22 cellular contexts compared by ENCODE assay signal in the genomic region with DNA sequence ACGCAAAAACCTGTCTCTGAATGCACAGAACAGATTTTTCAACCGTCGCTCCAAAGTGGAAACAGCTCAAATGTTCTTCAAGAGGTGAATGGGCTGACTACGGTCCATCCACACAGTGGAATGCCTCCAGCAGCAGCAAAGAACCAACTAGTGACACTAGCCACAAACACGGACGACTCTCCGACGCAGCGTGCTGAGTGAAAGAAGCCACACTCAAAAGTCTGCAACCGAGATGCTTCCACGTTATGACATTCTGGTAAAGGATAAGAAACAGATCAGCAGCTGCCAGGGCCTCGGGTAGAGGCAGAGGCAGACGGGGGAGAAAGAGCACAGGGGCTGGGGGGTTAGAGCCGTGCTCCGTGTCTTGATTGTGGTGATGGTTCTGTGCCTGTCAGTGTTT.
DNase-seq lines count a peak whose midpoint lies in the region; ATAC-seq and TF ChIP-seq lines count a peak whose summit lies in the region.
"Had no signal": no experiment of that assay in that cellular context is flagged by ENCODE, and none has a peak within 500 bp of the region (broad histone marks: within the 10 kb centered on the region; RNA-seq: fewer than 3 reads in every experiment).

No MANE protein-coding gene starts in this region.

- no peak overlapping the region for H3K4me3 ChIP-seq in AG04450 (ENCODE audit: low read depth, low read length)
- H3K4me3 ChIP-seq in brain microvascular endothelial cell (ENCODE audit: low read depth, low read length) = no peak overlapping the region
- no peak overlapping the region for H3K4me3 ChIP-seq in mesenchymal stem cell (ENCODE audit: insufficient read depth in 1 of 2, low read depth in 1 of 2, low read length in 2 of 2)
- no peak overlapping the region for H3K4me3 ChIP-seq in rectal smooth muscle tissue (ENCODE audit: low read length)
- no peak overlapping the region for H3K4me3 ChIP-seq in SJCRH30
- H3K4me3 ChIP-seq: GM23338 had no signal

- H3K9ac ChIP-seq in mesenchymal stem cell (ENCODE audit: low read length) = no peak overlapping the region
- H3K9ac ChIP-seq in rectal smooth muscle tissue (ENCODE audit: low read length) = no peak overlapping the region

- no peak overlapping the region for H2BK120ac ChIP-seq in mesenchymal stem cell (ENCODE audit: low read depth, low read length)

- H3K36me3 ChIP-seq in brain microvascular endothelial cell (replicated peaks) (peaks cover 74% of the 10 kb centered on the region), mesenchymal stem cell (ENCODE audit: control insufficient read depth in 1 of 2, insufficient read depth in 2 of 2, low read depth in 1 of 2, low read length in 2 of 2) (peaks cover 57 to 82% of the 10 kb centered on the region in 2 experiments), rectal smooth muscle tissue (ENCODE audit: control insufficient read depth, insufficient read depth, low read length) (peaks cover 13% of the 10 kb centered on the region), SJCRH30 (peaks cover 13% of the 10 kb centered on the region)

- H4K8ac ChIP-seq in mesenchymal stem cell (ENCODE audit: low read length) = no peak overlapping the region

- no peak overlapping the region for H2AFZ ChIP-seq in mesenchymal stem cell (ENCODE audit: low read depth, low read length)
- H2AFZ ChIP-seq: GM23338 had no signal

- CTCF ChIA-PET in AG04450 (lab: Charles Lee) = interaction anchor here (1.2 to 1.9 kb wide), 4 partner anchors 9 to 12 kb away, joined by 4 to 12 read pairs (median 4); no protein-coding TSS in a partner anchor

- TF ChIP-seq CTCF in AG04450 (IDR thresholded peaks at IDR 0.05; ENCODE audit: low read depth, low read length) = no peak
- no peak for TF ChIP-seq CTCF in brain microvascular endothelial cell (IDR thresholded peaks at IDR 0.05; ENCODE audit: low read depth, low read length, missing control alignments)

- no peaks in the 10 kb centered on the region for H3K27me3 ChIP-seq in AG04450 (ENCODE audit: control insufficient read depth, insufficient read depth, low read length)
- no peaks in the 10 kb centered on the region for H3K27me3 ChIP-seq in brain microvascular endothelial cell (replicated peaks)
- H3K27me3 ChIP-seq in mesenchymal stem cell (ENCODE audit: control insufficient read depth in 1 of 2, insufficient read depth in 1 of 2, low read length in 2 of 2) = no peaks in the 10 kb centered on the region
- H3K27me3 ChIP-seq in rectal smooth muscle tissue (ENCODE audit: control insufficient read depth, insufficient read depth, low read length) = no peaks in the 10 kb centered on the region
- H3K27me3 ChIP-seq in SJCRH30 = no peaks in the 10 kb centered on the region

- peak overlapping the region; percentile 19 for H2AK5ac ChIP-seq in mesenchymal stem cell (ENCODE audit: low read length, severe bottlenecking)

- 95% methylated on average over 15 of the region's 15 CpGs for WGBS in mesenchymal stem cell

- H4K91ac ChIP-seq in mesenchymal stem cell (ENCODE audit: low read length) = no peak overlapping the region

- H2BK5ac ChIP-seq in mesenchymal stem cell (ENCODE audit: low read depth, low read length, poor library complexity, severe bottlenecking) = no peak overlapping the region

- peak overlapping the region; percentile 39 for H3K27ac ChIP-seq in AG04450 (ENCODE audit: low read depth, low read length)
- peak overlapping the region; percentile 34 for H3K27ac ChIP-seq in brain microvascular endothelial cell
- no peak overlapping the region for H3K27ac ChIP-seq in mesenchymal stem cell (ENCODE audit: low read length, poor library complexity, severe bottlenecking)
- H3K27ac ChIP-seq in rectal smooth muscle tissue (ENCODE audit: low read depth, low read length) = peak overlapping the region; percentile 70
- H3K27ac ChIP-seq in SJCRH30 = no peak overlapping the region

- no peak overlapping the region for H3K18ac ChIP-seq in mesenchymal stem cell (ENCODE audit: low read depth in 1 of 2, low read length in 2 of 2)

- no peak overlapping the region for H3K23ac ChIP-seq in mesenchymal stem cell (ENCODE audit: low read length in 2 of 2)

- DNase-seq in AG04450 (ENCODE audit: low read depth, low spot score) (no peak), brain microvascular endothelial cell (no peak), mesenchymal stem cell (no peak), SJCRH30 (no peak), OCI-M1 (lab: John Stamatoyannopoulos, UW) (no peak), amygdala (lab: John Stamatoyannopoulos, UW) (no peak)
- DNase-seq: Caco-2; CD4-positive, alpha-beta T cell; KG1; NCI-H1105 treated with DMSO at 0.1 percent for 48 hours; NCI-H1694; NCI-H2107; NCI-H2227 treated with DMSO at 0.1 percent for 48 hours; NCI-H524; NCI-H82; PC-3; RPMI8226; SIG-M5 had no signal

- H3K4me2 ChIP-seq in mesenchymal stem cell (ENCODE audit: low read length, poor library complexity, severe bottlenecking) = no peak overlapping the region
- H3K4me2 ChIP-seq: GM23338 had no signal

- in situ Hi-C loops in brain microvascular endothelial cell (cut with HindIII; ENCODE audit: low pct_ligation_motif_present, low sequenced_read_pairs) = no loop called here

- H3K4me1 ChIP-seq in mesenchymal stem cell (ENCODE audit: control insufficient read depth, insufficient read depth, low read depth, low read length) = peaks cover 30% of the 10 kb centered on the region
- H3K4me1 ChIP-seq in rectal smooth muscle tissue (ENCODE audit: control insufficient read depth, insufficient read depth, low read length) = peaks cover 31% of the 10 kb centered on the region
- H3K4me1 ChIP-seq in SJCRH30 = peaks cover 35% of the 10 kb centered on the region

- H2BK12ac ChIP-seq in mesenchymal stem cell (ENCODE audit: low read length in 2 of 2) = no peak overlapping the region

- H3K14ac ChIP-seq in mesenchymal stem cell (ENCODE audit: low read length in 2 of 2) = no peak overlapping the region

- H3K4ac ChIP-seq in mesenchymal stem cell (ENCODE audit: low read depth in 1 of 2, low read length in 2 of 2) = no peak overlapping the region

- no peak for ATAC-seq in GM21381 (IDR thresholded peaks at IDR 0.05; ENCODE audit: unreplicated experiment)
- ATAC-seq: GM23338, HCT116, PC-3 had no signal

- POLR2A ChIA-PET in AG04450 (lab: Yijun Ruan, JAX) = interaction anchor here (0.7 to 1.2 kb wide), 2 partner anchors 9 to 30 kb away, joined by 3 read pairs; no protein-coding TSS in a partner anchor

- peaks cover 28% of the 10 kb centered on the region for H3K79me1 ChIP-seq in mesenchymal stem cell (replicated peaks; ENCODE audit: low read length, poor library complexity, severe bottlenecking)

- H2BK15ac ChIP-seq in mesenchymal stem cell (ENCODE audit: low read depth, poor library complexity, severe bottlenecking) = no peak overlapping the region

- H3K9me3 ChIP-seq in AG04450 (ENCODE audit: control insufficient read depth, insufficient read depth, low read length) = no peaks in the 10 kb centered on the region; the same call in 1 of the 2 replicates
- H3K9me3 ChIP-seq in mesenchymal stem cell (ENCODE audit: control insufficient read depth, low read length) = no peaks in the 10 kb centered on the region
- no peaks in the 10 kb centered on the region for H3K9me3 ChIP-seq in SJCRH30 (replicated peaks)
- H3K9me3 ChIP-seq: Caco-2 had no signal

Comparison
In these comparisons a context has a peak if more than half of its experiments do, and no peak if none do; other contexts are left out.
1. H3K27ac ChIP-seq: peak in AG04450 (single experiment), brain microvascular endothelial cell (single experiment) and rectal smooth muscle tissue (single experiment); none in mesenchymal stem cell (single experiment) and SJCRH30 (single experiment).